In the genomic region with DNA sequence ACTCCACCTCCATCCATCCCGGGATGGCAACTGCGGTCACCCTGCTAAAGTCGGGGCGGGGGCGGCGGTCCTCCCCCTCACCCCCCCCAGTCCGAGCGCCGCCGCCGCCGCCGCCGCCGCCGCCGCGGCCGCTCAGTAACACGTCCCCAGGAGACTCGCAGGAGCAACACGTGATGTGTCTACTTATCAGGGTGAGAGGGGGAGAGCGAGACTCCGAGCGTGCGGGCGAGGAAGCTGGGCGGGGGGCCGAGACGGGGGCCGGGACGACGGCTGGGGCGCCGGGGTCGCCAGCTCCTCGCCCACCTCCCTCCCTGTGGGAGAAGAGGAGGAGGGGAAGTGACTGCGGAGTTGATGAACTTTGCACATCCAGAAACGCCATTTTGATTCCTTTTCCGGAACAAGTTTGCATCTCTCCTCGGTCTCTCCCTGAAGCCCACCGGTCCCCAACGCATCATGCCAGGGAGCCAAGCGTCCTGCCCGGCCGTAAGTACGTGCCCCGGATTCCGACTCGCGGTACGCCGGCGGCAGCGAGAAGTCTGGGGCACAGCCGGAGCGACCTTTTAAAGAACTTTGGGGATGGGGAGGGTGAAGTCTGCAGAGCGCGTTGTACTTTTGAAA, we compare ENCODE assay signal across 1 cellular context.
TF ChIP-seq lines count a peak whose summit lies in the region.

A gene with protein sequence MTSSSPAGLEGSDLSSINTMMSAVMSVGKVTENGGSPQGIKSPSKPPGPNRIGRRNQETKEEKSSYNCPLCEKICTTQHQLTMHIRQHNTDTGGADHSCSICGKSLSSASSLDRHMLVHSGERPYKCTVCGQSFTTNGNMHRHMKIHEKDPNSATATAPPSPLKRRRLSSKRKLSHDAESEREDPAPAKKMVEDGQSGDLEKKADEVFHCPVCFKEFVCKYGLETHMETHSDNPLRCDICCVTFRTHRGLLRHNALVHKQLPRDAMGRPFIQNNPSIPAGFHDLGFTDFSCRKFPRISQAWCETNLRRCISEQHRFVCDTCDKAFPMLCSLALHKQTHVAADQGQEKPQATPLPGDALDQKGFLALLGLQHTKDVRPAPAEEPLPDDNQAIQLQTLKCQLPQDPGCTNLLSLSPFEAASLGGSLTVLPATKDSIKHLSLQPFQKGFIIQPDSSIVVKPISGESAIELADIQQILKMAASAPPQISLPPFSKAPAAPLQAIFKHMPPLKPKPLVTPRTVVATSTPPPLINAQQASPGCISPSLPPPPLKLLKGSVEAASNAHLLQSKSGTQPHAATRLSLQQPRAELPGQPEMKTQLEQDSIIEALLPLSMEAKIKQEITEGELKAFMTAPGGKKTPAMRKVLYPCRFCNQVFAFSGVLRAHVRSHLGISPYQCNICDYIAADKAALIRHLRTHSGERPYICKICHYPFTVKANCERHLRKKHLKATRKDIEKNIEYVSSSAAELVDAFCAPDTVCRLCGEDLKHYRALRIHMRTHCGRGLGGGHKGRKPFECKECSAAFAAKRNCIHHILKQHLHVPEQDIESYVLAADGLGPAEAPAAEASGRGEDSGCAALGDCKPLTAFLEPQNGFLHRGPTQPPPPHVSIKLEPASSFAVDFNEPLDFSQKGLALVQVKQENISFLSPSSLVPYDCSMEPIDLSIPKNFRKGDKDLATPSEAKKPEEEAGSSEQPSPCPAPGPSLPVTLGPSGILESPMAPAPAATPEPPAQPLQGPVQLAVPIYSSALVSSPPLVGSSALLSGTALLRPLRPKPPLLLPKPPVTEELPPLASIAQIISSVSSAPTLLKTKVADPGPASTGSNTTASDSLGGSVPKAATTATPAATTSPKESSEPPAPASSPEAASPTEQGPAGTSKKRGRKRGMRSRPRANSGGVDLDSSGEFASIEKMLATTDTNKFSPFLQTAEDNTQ (N-terminal part only) (plus strand): TSS at position 384 of the 618 bp plus-strand sequence. CDS start 73,951 bp downstream, outside the sequence.

TF ChIP-seq in HepG2, 621 proteins besides CTCF, POLR2A, EP300 and RAD21 (continued from another document and continues in another):
- TF ChIP-seq, protein P1, sequence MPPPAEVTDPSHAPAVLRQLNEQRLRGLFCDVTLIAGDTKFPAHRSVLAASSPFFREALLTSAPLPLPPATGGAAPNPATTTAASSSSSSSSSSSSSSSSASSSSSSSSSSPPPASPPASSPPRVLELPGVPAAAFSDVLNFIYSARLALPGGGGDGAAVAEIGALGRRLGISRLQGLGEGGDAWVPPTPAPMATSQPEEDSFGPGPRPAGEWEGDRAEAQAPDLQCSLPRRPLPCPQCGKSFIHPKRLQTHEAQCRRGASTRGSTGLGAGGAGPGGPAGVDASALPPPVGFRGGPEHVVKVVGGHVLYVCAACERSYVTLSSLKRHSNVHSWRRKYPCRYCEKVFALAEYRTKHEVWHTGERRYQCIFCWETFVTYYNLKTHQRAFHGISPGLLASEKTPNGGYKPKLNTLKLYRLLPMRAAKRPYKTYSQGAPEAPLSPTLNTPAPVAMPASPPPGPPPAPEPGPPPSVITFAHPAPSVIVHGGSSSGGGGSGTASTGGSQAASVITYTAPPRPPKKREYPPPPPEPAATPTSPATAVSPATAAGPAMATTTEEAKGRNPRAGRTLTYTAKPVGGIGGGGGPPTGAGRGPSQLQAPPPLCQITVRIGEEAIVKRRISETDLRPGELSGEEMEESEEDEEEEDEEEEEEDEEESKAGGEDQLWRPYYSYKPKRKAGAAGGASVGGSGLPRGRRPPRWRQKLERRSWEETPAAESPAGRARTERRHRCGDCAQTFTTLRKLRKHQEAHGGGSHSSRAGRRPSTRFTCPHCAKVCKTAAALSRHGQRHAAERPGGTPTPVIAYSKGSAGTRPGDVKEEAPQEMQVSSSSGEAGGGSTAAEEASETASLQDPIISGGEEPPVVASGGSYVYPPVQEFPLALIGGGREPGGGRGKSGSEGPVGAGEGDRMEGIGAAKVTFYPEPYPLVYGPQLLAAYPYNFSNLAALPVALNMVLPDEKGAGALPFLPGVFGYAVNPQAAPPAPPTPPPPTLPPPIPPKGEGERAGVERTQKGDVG (CRISPR knock-in tag; IDR thresholded peaks at IDR 0.05; ENCODE audit: borderline replicate concordance): no peak
- TF ChIP-seq, protein P2, sequence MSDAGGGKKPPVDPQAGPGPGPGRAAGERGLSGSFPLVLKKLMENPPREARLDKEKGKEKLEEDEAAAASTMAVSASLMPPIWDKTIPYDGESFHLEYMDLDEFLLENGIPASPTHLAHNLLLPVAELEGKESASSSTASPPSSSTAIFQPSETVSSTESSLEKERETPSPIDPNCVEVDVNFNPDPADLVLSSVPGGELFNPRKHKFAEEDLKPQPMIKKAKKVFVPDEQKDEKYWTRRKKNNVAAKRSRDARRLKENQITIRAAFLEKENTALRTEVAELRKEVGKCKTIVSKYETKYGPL (CRISPR knock-in tag; IDR thresholded peaks at IDR 0.05): no peak
- TF ChIP-seq ZNF343 (CRISPR knock-in tag; IDR thresholded peaks at IDR 0.05) (peak; percentile 41; the same call in 1 of the 2 replicates), CREB1 (IDR thresholded peaks at IDR 0.05) (no peak), CREB1 (CRISPR knock-in tag; IDR thresholded peaks at IDR 0.05) (no peak), ETV5 (CRISPR knock-in tag; IDR thresholded peaks at IDR 0.05; ENCODE audit: borderline replicate concordance) (peak; percentile 44; the same call in 1 of the 2 replicates), CENPX (CRISPR knock-in tag; IDR thresholded peaks at IDR 0.05) (no peak), NAIF1 (CRISPR knock-in tag; IDR thresholded peaks at IDR 0.05; ENCODE audit: borderline replicate concordance) (peak; percentile 26; the same call in 1 of the 2 replicates), PHB2 (IDR thresholded peaks at IDR 0.05; ENCODE audit: partially characterized antibody) (no peak), ZNF230 (CRISPR knock-in tag; IDR thresholded peaks at IDR 0.05) (no peak), CREM (IDR thresholded peaks at IDR 0.05) (no peak), CREM (CRISPR knock-in tag; IDR thresholded peaks at IDR 0.05) (no peak), ZNF775 (CRISPR knock-in tag; IDR thresholded peaks at IDR 0.05; ENCODE audit: borderline replicate concordance) (no peak), ONECUT2 (CRISPR knock-in tag; IDR thresholded peaks at IDR 0.05) (no peak), HNRNPL (IDR thresholded peaks at IDR 0.05; ENCODE audit: low read depth, low read length) (0 out of 2 replicates have a peak, but pooled peaks have one; percentile 40), FOXP1 (IDR thresholded peaks at IDR 0.05) (no peak), FOXP1 (CRISPR knock-in tag; IDR thresholded peaks at IDR 0.05) (no peak), FOSL2 (CRISPR knock-in tag; IDR thresholded peaks at IDR 0.05) (no peak), ZNF816 (CRISPR knock-in tag; IDR thresholded peaks at IDR 0.05; ENCODE audit: borderline replicate concordance) (no peak), SAP130 (CRISPR knock-in tag; IDR thresholded peaks at IDR 0.05; ENCODE audit: low read depth) (peak; percentile 73; the same call in 1 of the 2 replicates), EEA1 (CRISPR knock-in tag; IDR thresholded peaks at IDR 0.05; ENCODE audit: borderline replicate concordance) (0 out of 2 replicates have a peak, but pooled peaks have one; percentile 41), ZBTB7A (CRISPR knock-in tag; IDR thresholded peaks at IDR 0.05) (peak; percentile 81), RBM39 (IDR thresholded peaks at IDR 0.05; ENCODE audit: low read depth, low read length, poor library complexity, severe bottlenecking) (no peak), HNF4G (IDR thresholded peaks at IDR 0.05; ENCODE audit: borderline replicate concordance, low read depth, low read length) (peak; percentile 51; the same call in 1 of the 2 replicates), HNF4G (CRISPR knock-in tag; IDR thresholded peaks at IDR 0.05; ENCODE audit: borderline replicate concordance, low read depth) (peak; percentile 10; the same call in 1 of the 2 replicates), SALL2 (CRISPR knock-in tag; IDR thresholded peaks at IDR 0.05) (peak; percentile 13; the same call in 1 of the 2 replicates), TBX2 (CRISPR knock-in tag; IDR thresholded peaks at IDR 0.05; ENCODE audit: borderline replicate concordance) (peak; percentile 25), RFXANK (CRISPR knock-in tag; IDR thresholded peaks at IDR 0.05) (no peak)
- TF ChIP-seq, protein P3, sequence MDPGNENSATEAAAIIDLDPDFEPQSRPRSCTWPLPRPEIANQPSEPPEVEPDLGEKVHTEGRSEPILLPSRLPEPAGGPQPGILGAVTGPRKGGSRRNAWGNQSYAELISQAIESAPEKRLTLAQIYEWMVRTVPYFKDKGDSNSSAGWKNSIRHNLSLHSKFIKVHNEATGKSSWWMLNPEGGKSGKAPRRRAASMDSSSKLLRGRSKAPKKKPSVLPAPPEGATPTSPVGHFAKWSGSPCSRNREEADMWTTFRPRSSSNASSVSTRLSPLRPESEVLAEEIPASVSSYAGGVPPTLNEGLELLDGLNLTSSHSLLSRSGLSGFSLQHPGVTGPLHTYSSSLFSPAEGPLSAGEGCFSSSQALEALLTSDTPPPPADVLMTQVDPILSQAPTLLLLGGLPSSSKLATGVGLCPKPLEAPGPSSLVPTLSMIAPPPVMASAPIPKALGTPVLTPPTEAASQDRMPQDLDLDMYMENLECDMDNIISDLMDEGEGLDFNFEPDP (CRISPR knock-in tag; conservative IDR thresholded peaks at IDR 0.05): no peak
- TF ChIP-seq, protein P4, sequence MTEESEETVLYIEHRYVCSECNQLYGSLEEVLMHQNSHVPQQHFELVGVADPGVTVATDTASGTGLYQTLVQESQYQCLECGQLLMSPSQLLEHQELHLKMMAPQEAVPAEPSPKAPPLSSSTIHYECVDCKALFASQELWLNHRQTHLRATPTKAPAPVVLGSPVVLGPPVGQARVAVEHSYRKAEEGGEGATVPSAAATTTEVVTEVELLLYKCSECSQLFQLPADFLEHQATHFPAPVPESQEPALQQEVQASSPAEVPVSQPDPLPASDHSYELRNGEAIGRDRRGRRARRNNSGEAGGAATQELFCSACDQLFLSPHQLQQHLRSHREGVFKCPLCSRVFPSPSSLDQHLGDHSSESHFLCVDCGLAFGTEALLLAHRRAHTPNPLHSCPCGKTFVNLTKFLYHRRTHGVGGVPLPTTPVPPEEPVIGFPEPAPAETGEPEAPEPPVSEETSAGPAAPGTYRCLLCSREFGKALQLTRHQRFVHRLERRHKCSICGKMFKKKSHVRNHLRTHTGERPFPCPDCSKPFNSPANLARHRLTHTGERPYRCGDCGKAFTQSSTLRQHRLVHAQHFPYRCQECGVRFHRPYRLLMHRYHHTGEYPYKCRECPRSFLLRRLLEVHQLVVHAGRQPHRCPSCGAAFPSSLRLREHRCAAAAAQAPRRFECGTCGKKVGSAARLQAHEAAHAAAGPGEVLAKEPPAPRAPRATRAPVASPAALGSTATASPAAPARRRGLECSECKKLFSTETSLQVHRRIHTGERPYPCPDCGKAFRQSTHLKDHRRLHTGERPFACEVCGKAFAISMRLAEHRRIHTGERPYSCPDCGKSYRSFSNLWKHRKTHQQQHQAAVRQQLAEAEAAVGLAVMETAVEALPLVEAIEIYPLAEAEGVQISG (CRISPR knock-in tag; IDR thresholded peaks at IDR 0.05): no peak; the same call in none of the 2 replicates
- TF ChIP-seq, protein P5, sequence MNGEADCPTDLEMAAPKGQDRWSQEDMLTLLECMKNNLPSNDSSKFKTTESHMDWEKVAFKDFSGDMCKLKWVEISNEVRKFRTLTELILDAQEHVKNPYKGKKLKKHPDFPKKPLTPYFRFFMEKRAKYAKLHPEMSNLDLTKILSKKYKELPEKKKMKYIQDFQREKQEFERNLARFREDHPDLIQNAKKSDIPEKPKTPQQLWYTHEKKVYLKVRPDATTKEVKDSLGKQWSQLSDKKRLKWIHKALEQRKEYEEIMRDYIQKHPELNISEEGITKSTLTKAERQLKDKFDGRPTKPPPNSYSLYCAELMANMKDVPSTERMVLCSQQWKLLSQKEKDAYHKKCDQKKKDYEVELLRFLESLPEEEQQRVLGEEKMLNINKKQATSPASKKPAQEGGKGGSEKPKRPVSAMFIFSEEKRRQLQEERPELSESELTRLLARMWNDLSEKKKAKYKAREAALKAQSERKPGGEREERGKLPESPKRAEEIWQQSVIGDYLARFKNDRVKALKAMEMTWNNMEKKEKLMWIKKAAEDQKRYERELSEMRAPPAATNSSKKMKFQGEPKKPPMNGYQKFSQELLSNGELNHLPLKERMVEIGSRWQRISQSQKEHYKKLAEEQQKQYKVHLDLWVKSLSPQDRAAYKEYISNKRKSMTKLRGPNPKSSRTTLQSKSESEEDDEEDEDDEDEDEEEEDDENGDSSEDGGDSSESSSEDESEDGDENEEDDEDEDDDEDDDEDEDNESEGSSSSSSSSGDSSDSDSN (CRISPR knock-in tag; IDR thresholded peaks at IDR 0.05): 0 out of 2 replicates have a peak, but pooled peaks have one; percentile 5
- TF ChIP-seq, protein P6, sequence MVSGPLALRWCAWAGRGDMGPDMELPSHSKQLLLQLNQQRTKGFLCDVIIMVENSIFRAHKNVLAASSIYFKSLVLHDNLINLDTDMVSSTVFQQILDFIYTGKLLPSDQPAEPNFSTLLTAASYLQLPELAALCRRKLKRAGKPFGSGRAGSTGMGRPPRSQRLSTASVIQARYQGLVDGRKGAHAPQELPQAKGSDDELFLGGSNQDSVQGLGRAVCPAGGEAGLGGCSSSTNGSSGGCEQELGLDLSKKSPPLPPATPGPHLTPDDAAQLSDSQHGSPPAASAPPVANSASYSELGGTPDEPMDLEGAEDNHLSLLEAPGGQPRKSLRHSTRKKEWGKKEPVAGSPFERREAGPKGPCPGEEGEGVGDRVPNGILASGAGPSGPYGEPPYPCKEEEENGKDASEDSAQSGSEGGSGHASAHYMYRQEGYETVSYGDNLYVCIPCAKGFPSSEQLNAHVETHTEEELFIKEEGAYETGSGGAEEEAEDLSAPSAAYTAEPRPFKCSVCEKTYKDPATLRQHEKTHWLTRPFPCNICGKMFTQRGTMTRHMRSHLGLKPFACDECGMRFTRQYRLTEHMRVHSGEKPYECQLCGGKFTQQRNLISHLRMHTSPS (CRISPR knock-in tag; IDR thresholded peaks at IDR 0.05; ENCODE audit: low read depth): no peak
- TF ChIP-seq, protein P7, sequence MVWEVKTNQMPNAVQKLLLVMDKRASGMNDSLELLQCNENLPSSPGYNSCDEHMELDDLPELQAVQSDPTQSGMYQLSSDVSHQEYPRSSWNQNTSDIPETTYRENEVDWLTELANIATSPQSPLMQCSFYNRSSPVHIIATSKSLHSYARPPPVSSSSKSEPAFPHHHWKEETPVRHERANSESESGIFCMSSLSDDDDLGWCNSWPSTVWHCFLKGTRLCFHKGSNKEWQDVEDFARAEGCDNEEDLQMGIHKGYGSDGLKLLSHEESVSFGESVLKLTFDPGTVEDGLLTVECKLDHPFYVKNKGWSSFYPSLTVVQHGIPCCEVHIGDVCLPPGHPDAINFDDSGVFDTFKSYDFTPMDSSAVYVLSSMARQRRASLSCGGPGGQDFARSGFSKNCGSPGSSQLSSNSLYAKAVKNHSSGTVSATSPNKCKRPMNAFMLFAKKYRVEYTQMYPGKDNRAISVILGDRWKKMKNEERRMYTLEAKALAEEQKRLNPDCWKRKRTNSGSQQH (CRISPR knock-in tag; IDR thresholded peaks at IDR 0.05; ENCODE audit: low read depth): peak; percentile 33; the same call in 1 of the 2 replicates
- TF ChIP-seq, protein P8, sequence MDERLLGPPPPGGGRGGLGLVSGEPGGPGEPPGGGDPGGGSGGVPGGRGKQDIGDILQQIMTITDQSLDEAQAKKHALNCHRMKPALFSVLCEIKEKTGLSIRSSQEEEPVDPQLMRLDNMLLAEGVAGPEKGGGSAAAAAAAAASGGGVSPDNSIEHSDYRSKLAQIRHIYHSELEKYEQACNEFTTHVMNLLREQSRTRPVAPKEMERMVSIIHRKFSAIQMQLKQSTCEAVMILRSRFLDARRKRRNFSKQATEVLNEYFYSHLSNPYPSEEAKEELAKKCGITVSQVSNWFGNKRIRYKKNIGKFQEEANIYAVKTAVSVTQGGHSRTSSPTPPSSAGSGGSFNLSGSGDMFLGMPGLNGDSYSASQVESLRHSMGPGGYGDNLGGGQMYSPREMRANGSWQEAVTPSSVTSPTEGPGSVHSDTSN (CRISPR knock-in tag; IDR thresholded peaks at IDR 0.05): no peak
